Comparison of ENCODE assay signal across 1 cellular context in the genomic region with DNA sequence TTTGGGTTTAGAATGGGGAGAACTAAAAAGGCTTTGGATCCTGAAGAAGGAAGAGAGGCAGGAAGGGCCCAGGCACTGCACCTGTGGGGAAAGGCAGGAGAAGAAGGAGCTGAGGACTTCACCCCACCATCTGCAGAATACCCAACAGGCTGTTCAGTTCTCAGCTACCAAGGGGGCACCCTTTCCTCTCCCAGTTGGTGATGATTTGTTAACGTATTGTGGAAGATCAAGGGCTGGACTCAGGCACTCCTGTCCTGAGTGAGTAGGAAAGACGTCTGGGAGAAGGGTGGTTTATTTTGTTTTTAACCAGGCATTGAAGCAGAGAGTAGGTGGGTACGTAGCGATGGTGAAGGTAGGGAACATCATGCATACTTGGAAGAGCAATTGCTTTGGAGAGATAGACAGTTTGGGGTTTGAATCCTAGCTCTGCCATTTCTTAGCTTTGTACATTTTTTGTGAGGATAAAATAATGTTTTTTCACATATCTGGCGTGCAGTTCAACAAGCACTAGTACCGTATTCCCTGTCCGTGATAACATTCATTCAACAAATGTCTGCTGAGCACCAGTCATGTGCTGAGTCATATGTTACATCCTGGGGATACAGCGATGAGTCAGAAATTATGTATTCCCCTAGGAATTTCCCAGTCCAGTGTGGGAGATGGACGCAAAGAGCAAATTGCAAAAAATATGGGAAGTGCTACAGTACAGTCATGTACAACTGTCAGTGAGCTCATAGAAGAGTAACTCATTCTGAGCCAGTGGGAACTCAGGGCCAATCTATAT.
TF ChIP-seq lines count a peak whose summit lies in the region.

No MANE protein-coding gene starts in this region.

TF ChIP-seq in HepG2, 621 proteins besides CTCF, POLR2A, EP300 and RAD21 (continued from another document and continues in another):
- TF ChIP-seq PRDM10 (CRISPR knock-in tag; IDR thresholded peaks at IDR 0.05; ENCODE audit: low read depth), result no peak
- TF ChIP-seq CHCHD3 (CRISPR knock-in tag; IDR thresholded peaks at IDR 0.05), result no peak
- TF ChIP-seq TEAD3 (CRISPR knock-in tag; optimal IDR thresholded peaks at IDR 0.05; ENCODE audit: borderline replicate concordance), result peak; percentile 73
- peak; percentile 45; the same call in 1 of the 2 replicates for TF ChIP-seq ETV5 (CRISPR knock-in tag; IDR thresholded peaks at IDR 0.05; ENCODE audit: borderline replicate concordance)
- 0 out of 2 replicates have a peak, but pooled peaks have one; percentile 50 for TF ChIP-seq ZNF652 (CRISPR knock-in tag; IDR thresholded peaks at IDR 0.05; ENCODE audit: borderline replicate concordance, low read depth)
- no peak for TF ChIP-seq ZNF563 (CRISPR knock-in tag; IDR thresholded peaks at IDR 0.05)
- TF ChIP-seq, protein P1, sequence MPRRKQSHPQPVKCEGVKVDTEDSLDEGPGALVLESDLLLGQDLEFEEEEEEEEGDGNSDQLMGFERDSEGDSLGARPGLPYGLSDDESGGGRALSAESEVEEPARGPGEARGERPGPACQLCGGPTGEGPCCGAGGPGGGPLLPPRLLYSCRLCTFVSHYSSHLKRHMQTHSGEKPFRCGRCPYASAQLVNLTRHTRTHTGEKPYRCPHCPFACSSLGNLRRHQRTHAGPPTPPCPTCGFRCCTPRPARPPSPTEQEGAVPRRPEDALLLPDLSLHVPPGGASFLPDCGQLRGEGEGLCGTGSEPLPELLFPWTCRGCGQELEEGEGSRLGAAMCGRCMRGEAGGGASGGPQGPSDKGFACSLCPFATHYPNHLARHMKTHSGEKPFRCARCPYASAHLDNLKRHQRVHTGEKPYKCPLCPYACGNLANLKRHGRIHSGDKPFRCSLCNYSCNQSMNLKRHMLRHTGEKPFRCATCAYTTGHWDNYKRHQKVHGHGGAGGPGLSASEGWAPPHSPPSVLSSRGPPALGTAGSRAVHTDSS (CRISPR knock-in tag; conservative IDR thresholded peaks at IDR 0.05), result no peak
- peak; percentile 89 for TF ChIP-seq SAP130 (CRISPR knock-in tag; IDR thresholded peaks at IDR 0.05; ENCODE audit: low read depth)
- peak; percentile 24; the same call in 1 of the 2 replicates for TF ChIP-seq TFE3 (CRISPR knock-in tag; IDR thresholded peaks at IDR 0.05)
- TF ChIP-seq, protein P2, sequence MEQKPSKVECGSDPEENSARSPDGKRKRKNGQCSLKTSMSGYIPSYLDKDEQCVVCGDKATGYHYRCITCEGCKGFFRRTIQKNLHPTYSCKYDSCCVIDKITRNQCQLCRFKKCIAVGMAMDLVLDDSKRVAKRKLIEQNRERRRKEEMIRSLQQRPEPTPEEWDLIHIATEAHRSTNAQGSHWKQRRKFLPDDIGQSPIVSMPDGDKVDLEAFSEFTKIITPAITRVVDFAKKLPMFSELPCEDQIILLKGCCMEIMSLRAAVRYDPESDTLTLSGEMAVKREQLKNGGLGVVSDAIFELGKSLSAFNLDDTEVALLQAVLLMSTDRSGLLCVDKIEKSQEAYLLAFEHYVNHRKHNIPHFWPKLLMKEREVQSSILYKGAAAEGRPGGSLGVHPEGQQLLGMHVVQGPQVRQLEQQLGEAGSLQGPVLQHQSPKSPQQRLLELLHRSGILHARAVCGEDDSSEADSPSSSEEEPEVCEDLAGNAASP (CRISPR knock-in tag; IDR thresholded peaks at IDR 0.05; ENCODE audit: borderline replicate concordance), result no peak
- TF ChIP-seq SYNCRIP (IDR thresholded peaks at IDR 0.05; ENCODE audit: insufficient read depth, low read depth, low read length), result no peak
- TF ChIP-seq ATF2 (CRISPR knock-in tag; IDR thresholded peaks at IDR 0.05), result no peak
- TF ChIP-seq KLF16 (CRISPR knock-in tag; IDR thresholded peaks at IDR 0.05), result peak in 1 of 2 experiments; percentile 44; a peak in 1 of 4 replicates
- TF ChIP-seq CREB1 (IDR thresholded peaks at IDR 0.05), result peak; percentile 64
- TF ChIP-seq CREB1 (CRISPR knock-in tag; IDR thresholded peaks at IDR 0.05), result peak; percentile 47
- peak in 1 of 2 experiments; percentile 27; a peak in 1 of 4 replicates for TF ChIP-seq ATF4 (CRISPR knock-in tag; IDR thresholded peaks at IDR 0.05)
- TF ChIP-seq, protein P3, sequence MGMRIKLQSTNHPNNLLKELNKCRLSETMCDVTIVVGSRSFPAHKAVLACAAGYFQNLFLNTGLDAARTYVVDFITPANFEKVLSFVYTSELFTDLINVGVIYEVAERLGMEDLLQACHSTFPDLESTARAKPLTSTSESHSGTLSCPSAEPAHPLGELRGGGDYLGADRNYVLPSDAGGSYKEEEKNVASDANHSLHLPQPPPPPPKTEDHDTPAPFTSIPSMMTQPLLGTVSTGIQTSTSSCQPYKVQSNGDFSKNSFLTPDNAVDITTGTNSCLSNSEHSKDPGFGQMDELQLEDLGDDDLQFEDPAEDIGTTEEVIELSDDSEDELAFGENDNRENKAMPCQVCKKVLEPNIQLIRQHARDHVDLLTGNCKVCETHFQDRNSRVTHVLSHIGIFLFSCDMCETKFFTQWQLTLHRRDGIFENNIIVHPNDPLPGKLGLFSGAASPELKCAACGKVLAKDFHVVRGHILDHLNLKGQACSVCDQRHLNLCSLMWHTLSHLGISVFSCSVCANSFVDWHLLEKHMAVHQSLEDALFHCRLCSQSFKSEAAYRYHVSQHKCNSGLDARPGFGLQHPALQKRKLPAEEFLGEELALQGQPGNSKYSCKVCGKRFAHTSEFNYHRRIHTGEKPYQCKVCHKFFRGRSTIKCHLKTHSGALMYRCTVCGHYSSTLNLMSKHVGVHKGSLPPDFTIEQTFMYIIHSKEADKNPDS (CRISPR knock-in tag; IDR thresholded peaks at IDR 0.05), result no peak
- no peak for TF ChIP-seq SNAPC5 (CRISPR knock-in tag; IDR thresholded peaks at IDR 0.05; ENCODE audit: borderline replicate concordance)
- no peak for TF ChIP-seq TGIF2 (CRISPR knock-in tag; IDR thresholded peaks at IDR 0.05)
- peak; percentile 86 to 95 for TF ChIP-seq MAFK (conservative IDR thresholded peaks at IDR 0.05 in 1 of 2, IDR thresholded peaks at IDR 0.05 in 1 of 2; ENCODE audit: low read length in 2 of 2)
- TF ChIP-seq, protein P4, sequence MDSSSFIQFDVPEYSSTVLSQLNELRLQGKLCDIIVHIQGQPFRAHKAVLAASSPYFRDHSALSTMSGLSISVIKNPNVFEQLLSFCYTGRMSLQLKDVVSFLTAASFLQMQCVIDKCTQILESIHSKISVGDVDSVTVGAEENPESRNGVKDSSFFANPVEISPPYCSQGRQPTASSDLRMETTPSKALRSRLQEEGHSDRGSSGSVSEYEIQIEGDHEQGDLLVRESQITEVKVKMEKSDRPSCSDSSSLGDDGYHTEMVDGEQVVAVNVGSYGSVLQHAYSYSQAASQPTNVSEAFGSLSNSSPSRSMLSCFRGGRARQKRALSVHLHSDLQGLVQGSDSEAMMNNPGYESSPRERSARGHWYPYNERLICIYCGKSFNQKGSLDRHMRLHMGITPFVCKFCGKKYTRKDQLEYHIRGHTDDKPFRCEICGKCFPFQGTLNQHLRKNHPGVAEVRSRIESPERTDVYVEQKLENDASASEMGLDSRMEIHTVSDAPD (CRISPR knock-in tag; IDR thresholded peaks at IDR 0.05), result no peak
- no peak for TF ChIP-seq SP1 (IDR thresholded peaks at IDR 0.05)
- TF ChIP-seq SP1 (CRISPR knock-in tag; IDR thresholded peaks at IDR 0.05), result no peak
- TF ChIP-seq RFX1 (IDR thresholded peaks at IDR 0.05), result no peak
- 0 out of 2 replicates have a peak, but pooled peaks have one; percentile 32 for TF ChIP-seq ZNF335 (CRISPR knock-in tag; IDR thresholded peaks at IDR 0.05)
- TF ChIP-seq ARID5B (CRISPR knock-in tag; IDR thresholded peaks at IDR 0.05), result peak; percentile 74
- TF ChIP-seq ZNF614 (CRISPR knock-in tag; IDR thresholded peaks at IDR 0.05; ENCODE audit: borderline replicate concordance), result 0 out of 2 replicates have a peak, but pooled peaks have one; percentile 13
- TF ChIP-seq MTA1 (CRISPR knock-in tag; IDR thresholded peaks at IDR 0.05; ENCODE audit: borderline replicate concordance), result no peak
- no peak for TF ChIP-seq REL (CRISPR knock-in tag; conservative IDR thresholded peaks at IDR 0.05)
- TF ChIP-seq FIP1L1 (IDR thresholded peaks at IDR 0.05; ENCODE audit: borderline replicate concordance, insufficient read depth, low read depth, low read length), result no peak
- TF ChIP-seq ZNF510 (CRISPR knock-in tag; IDR thresholded peaks at IDR 0.05; ENCODE audit: low read depth), result no peak
- no peak for TF ChIP-seq ZNF30 (CRISPR knock-in tag; IDR thresholded peaks at IDR 0.05)
- TF ChIP-seq TCF12 (IDR thresholded peaks at IDR 0.05), result no peak
- TF ChIP-seq TCF12 (CRISPR knock-in tag; IDR thresholded peaks at IDR 0.05), result no peak
- TF ChIP-seq ZNF33A (CRISPR knock-in tag; IDR thresholded peaks at IDR 0.05; ENCODE audit: borderline replicate concordance), result no peak
- TF ChIP-seq DR1 (CRISPR knock-in tag; IDR thresholded peaks at IDR 0.05), result no peak
- no peak for TF ChIP-seq DMAP1 (CRISPR knock-in tag; IDR thresholded peaks at IDR 0.05)
- TF ChIP-seq CREM (IDR thresholded peaks at IDR 0.05), result peak; percentile 27; the same call in 1 of the 2 replicates
- TF ChIP-seq CREM (CRISPR knock-in tag; IDR thresholded peaks at IDR 0.05), result no peak
- no peak for TF ChIP-seq ZNF446 (CRISPR knock-in tag; IDR thresholded peaks at IDR 0.05)
- peak; percentile 71 for TF ChIP-seq JUND (CRISPR knock-in tag; IDR thresholded peaks at IDR 0.05)
